In genomic region chr6:42450314-42451145, GRCh38 we compare ENCODE assay signal across 8 cellular contexts. TPM values are rescaled to one million over a fixed set of nuclear protein-coding genes. Genes with fewer than 3 reads are reported as not detected.
A peak's percentile ranks its signal among the peaks of the same experiment; 100 is the strongest.
DNase-seq lines count a peak whose midpoint lies in the region; ATAC-seq and TF ChIP-seq lines count a peak whose summit lies in the region.

No MANE protein-coding gene starts in this region.

- H3K9me3 ChIP-seq in psoas muscle = no peaks in the 10 kb centered on the region

- ATAC-seq in psoas muscle = no peak
- no peak for ATAC-seq in GM21737 (IDR thresholded peaks at IDR 0.05; ENCODE audit: unreplicated experiment)

- peak overlapping the region; percentile 87 for H3K4me3 Mint-ChIP-seq in activated CD4-positive, alpha-beta memory T cell treated with anti-CD3 and anti-CD28 coated beads, Interleukin-2, amount 10 ng/mL, durations not matched to agents 7 days and 5 days

- intact Hi-C loops in psoas muscle (cut with DNase I) = loop anchor here in 1 of 2 donors (5.0 kb wide), 1 partner anchor 82 kb away; no protein-coding TSS in a partner anchor

- 9 to 17% (median 12%) methylated on average over 20 to 21 of the region's 21 CpGs for WGBS in psoas muscle, 3 donors

- CTCF ChIA-PET in BJ (lab: Yijun Ruan, JAX) = interaction anchor here (0.7 to 1.5 kb wide), 5 partner anchors 9 to 250 kb away, joined by 3 to 5 read pairs (median 3); no protein-coding TSS in a partner anchor
- CTCF ChIA-PET in activated CD4-positive, alpha-beta memory T cell treated with anti-CD3 and anti-CD28 coated beads, Interleukin-2, amount 10 ng/mL, durations not matched to agents 7 days and 5 days (lab: Charles Lee) = interaction anchor here (0.8 to 2.9 kb wide), 5 partner anchors 8 to 191 kb away, joined by 3 to 8 read pairs (median 6); no protein-coding TSS in a partner anchor
- CTCF ChIA-PET in GM10248 (lab: Yijun Ruan, JAX) = interaction anchor here (0.7 to 1.3 kb wide), 2 partner anchors 10 to 22 kb away, joined by 3 to 4 read pairs; no protein-coding TSS in a partner anchor

- no peaks in the 10 kb centered on the region for H3K9me3 Mint-ChIP-seq in activated CD4-positive, alpha-beta memory T cell treated with anti-CD3 and anti-CD28 coated beads, Interleukin-2, amount 10 ng/mL, durations not matched to agents 7 days and 5 days

- no peak overlapping the region for H3K27ac ChIP-seq in psoas muscle

- H3K36me3 Mint-ChIP-seq in activated CD4-positive, alpha-beta memory T cell treated with anti-CD3 and anti-CD28 coated beads, Interleukin-2, amount 10 ng/mL, durations not matched to agents 7 days and 5 days (ENCODE audit: low read depth) = peaks cover 38% of the 10 kb centered on the region

- POLR2A ChIA-PET in BJ (lab: Charles Lee) = no interaction called here
- POLR2A ChIA-PET in activated CD4-positive, alpha-beta memory T cell treated with anti-CD3 and anti-CD28 coated beads, Interleukin-2, amount 10 ng/mL, durations not matched to agents 7 days and 5 days (lab: Charles Lee) = interaction anchor here (0.8 to 3.7 kb wide), 10 partner anchors 9 to 110 kb away, joined by 3 to 52 read pairs (median 5); no protein-coding TSS in a partner anchor
- POLR2A ChIA-PET in GM10248 (lab: Yijun Ruan, JAX) = no interaction called here

- no peaks in the 10 kb centered on the region for H3K4me1 ChIP-seq in psoas muscle

- H3K4me1 Mint-ChIP-seq in activated CD4-positive, alpha-beta memory T cell treated with anti-CD3 and anti-CD28 coated beads, Interleukin-2, amount 10 ng/mL, durations not matched to agents 7 days and 5 days = peaks cover 53% of the 10 kb centered on the region

- H3K27me3 ChIP-seq in BJ (ENCODE audit: control insufficient read depth, insufficient read depth, low read length) = no peaks in the 10 kb centered on the region
- no peaks in the 10 kb centered on the region for H3K27me3 ChIP-seq in psoas muscle (ENCODE audit: insufficient read depth in 3 of 3, low read length in 2 of 3)

- peaks cover 3% of the 10 kb centered on the region for H3K27me3 Mint-ChIP-seq in activated CD4-positive, alpha-beta memory T cell treated with anti-CD3 and anti-CD28 coated beads, Interleukin-2, amount 10 ng/mL, durations not matched to agents 7 days and 5 days

- peak overlapping the region; percentile 85 for H3K4me3 ChIP-seq in BJ (ENCODE audit: low read depth, low read length)
- peak overlapping the region; percentile 82 for H3K4me3 ChIP-seq in fibroblast of villous mesenchyme (ENCODE audit: low read depth, low read length)
- H3K4me3 ChIP-seq in psoas muscle = peak overlapping the region; percentile 76

- TF ChIP-seq CTCF in BJ (IDR thresholded peaks at IDR 0.05; ENCODE audit: insufficient read depth, low read depth, low read length) (no peak), fibroblast of villous mesenchyme (IDR thresholded peaks at IDR 0.05; ENCODE audit: insufficient read depth, low read depth, low read length) (no peak), psoas muscle (IDR thresholded peaks at IDR 0.05) (no peak), GM10248 (IDR thresholded peaks at IDR 0.05; ENCODE audit: control extremely low read depth, extremely low read depth, low read depth, missing control alignments) (no peak)

- H3K27ac Mint-ChIP-seq in activated CD4-positive, alpha-beta memory T cell treated with anti-CD3 and anti-CD28 coated beads, Interleukin-2, amount 10 ng/mL, durations not matched to agents 7 days and 5 days = peak overlapping the region; percentile 70

- DNase-seq in BJ (ENCODE audit: low read depth) (no peak), HT1080 (ENCODE audit: low read depth) (peak; percentile 20), fibroblast of villous mesenchyme (ENCODE audit: low read depth) (peak; percentile 36), psoas muscle (no peak), GM10248 (ENCODE audit: extremely low spot score) (no peak)
- peak; percentile 27 for DNase-seq in activated CD4-positive, alpha-beta memory T cell treated with anti-CD3 and anti-CD28 coated beads, Interleukin-2, amount 10 ng/mL, durations not matched to agents 7 days and 5 days
- no peak for DNase-seq in central memory CD4-positive, alpha-beta T cell

- H3K36me3 ChIP-seq in BJ (ENCODE audit: control insufficient read depth, insufficient read depth, low read length) = no peaks in the 10 kb centered on the region
- H3K36me3 ChIP-seq in psoas muscle (ENCODE audit: insufficient read depth in 1 of 2, low read depth in 1 of 2) = no peaks in the 10 kb centered on the region

RNA-seq across cellular contexts. Expression of gene TRERF1, which starts 1.2 kb away (rescaled TPM):
- polyA plus RNA-seq in BJ (2011; rRNA removed) = 2.7 and 3.5 TPM in 2 replicates
- 6.7 and 7.9 TPM in 2 replicates for polyA minus RNA-seq in BJ (2011; rRNA and poly(A)+ RNA removed)
- 7.0 and 11.4 TPM in 2 replicates for total RNA-seq in HT1080 (2014; rRNA removed; shearing (Covaris generic))
- polyA plus RNA-seq in HT1080 (2015; cell fraction: cytosol; rRNA removed) = 9.0 and 11.7 TPM in 2 replicates
- polyA plus RNA-seq in HT1080 (2015; cell fraction: nucleus; rRNA removed) = 17.1 and 17.9 TPM in 2 replicates
- 10 to 100 TPM; 17.4 to 18.2 TPM for total RNA-seq in activated CD4-positive, alpha-beta memory T cell treated with anti-CD3 and anti-CD28 coated beads, Interleukin-2, amount 10 ng/mL, durations not matched to agents 7 days and 5 days
- 6.4 and 6.5 TPM in 2 replicates for total RNA-seq in fibroblast of villous mesenchyme
- total RNA-seq in psoas muscle = under 1 TPM; 0.34 to 0.99 (median 0.62) TPM
- polyA plus RNA-seq in psoas muscle = under 1 TPM; 0.21 to 0.44 (median 0.33) TPM

Comparison
In these comparisons a context has a peak if more than half of its experiments do, and no peak if none do; other contexts are left out.
1. DNase-seq: peak in HT1080 (single experiment), activated CD4-positive, alpha-beta memory T cell treated with anti-CD3 and anti-CD28 coated beads, Interleukin-2, amount 10 ng/mL, durations not matched to agents 7 days and 5 days (single experiment) and fibroblast of villous mesenchyme (single experiment); none in BJ (single experiment), psoas muscle (0 of 2), central memory CD4-positive, alpha-beta T cell (single experiment) and GM10248 (single experiment).
2. Peak in every context shown above with its lines, with median percentiles within 50 percentile points of each other: H3K4me3 ChIP-seq.